9 cellular contexts compared by ENCODE assay signal in genomic region chr2:28355521-28356094, GRCh38. TPM values are rescaled to one million over a fixed set of nuclear protein-coding genes. Genes with fewer than 3 reads are reported as not detected.
DNase-seq lines count a peak whose midpoint lies in the region; ATAC-seq, FAIRE-seq and TF ChIP-seq lines count a peak whose summit lies in the region.
"Had no signal": no experiment of that assay in that cellular context is flagged by ENCODE, and none has a peak within 500 bp of the region (broad histone marks: within the 10 kb centered on the region; RNA-seq: fewer than 3 reads in every experiment).

No MANE protein-coding gene starts in this region.

- intact Hi-C loops in endothelial cell of umbilical vein (cut with micrococcal nuclease): loop anchor here (1.0 kb wide), 2 partner anchors 35 to 79 kb away; no protein-coding TSS in a partner anchor

- peak overlapping the region; percentile 80 for H3K27ac ChIP-seq in endothelial cell of umbilical vein (ENCODE audit: insufficient read depth, low read depth, low read length)

- no peaks in the 10 kb centered on the region for H3K9me1 ChIP-seq in endothelial cell of umbilical vein (replicated peaks; ENCODE audit: control insufficient read depth, extremely low read depth, insufficient read depth, low read length)

- peak overlapping the region; percentile 44 for H3K9ac ChIP-seq in endothelial cell of umbilical vein (replicated peaks; ENCODE audit: extremely low read depth, insufficient read depth, low read length)

- peaks cover 32% of the 10 kb centered on the region for H3K4me1 ChIP-seq in endothelial cell of umbilical vein (ENCODE audit: control insufficient read depth, extremely low read depth, insufficient read depth, low read length)

- FAIRE-seq in endothelial cell of umbilical vein (lab: Jason Lieb, UNC): peak; percentile 96

- H4K20me1 ChIP-seq in endothelial cell of umbilical vein (replicated peaks; ENCODE audit: control insufficient read depth, extremely low read depth, insufficient read depth, low read length): no peaks in the 10 kb centered on the region
- H4K20me1 ChIP-seq: BLaER1 treated with 17β-estradiol and CSF1 and Interleukin-3, amounts not matched to agents 10 nM and 100 nM had no signal

- no peaks in the 10 kb centered on the region for H3K36me3 ChIP-seq in endothelial cell of umbilical vein (ENCODE audit: control insufficient read depth in 2 of 2, extremely low read depth in 1 of 2, insufficient read depth in 2 of 2, low read length in 2 of 2)
- H3K36me3 ChIP-seq: BLaER1 treated with 17β-estradiol and CSF1 and Interleukin-3, amounts not matched to agents 10 nM and 100 nM had no signal

- CTCF ChIA-PET in endothelial cell of umbilical vein (lab: Charles Lee): interaction anchor here (0.7 to 2.6 kb wide), 6 partner anchors 9 to 632 kb away, joined by 3 to 10 read pairs (median 5); no protein-coding TSS in a partner anchor

- POLR2A ChIA-PET in endothelial cell of umbilical vein (lab: Charles Lee): interaction anchor here (1.0 to 1.1 kb wide), 3 partner anchors 8 to 37 kb away, joined by 3 to 4 read pairs (median 3); partner anchors contain the start of gene FOSL2

- dilution Hi-C loops in endothelial cell of umbilical vein (cut with MboI; ENCODE audit: extremely low pct_ligation_motif_present, low sequenced_read_pairs): no loop called here

- peaks cover 38% of the 10 kb centered on the region for H3K4me1 Mint-ChIP-seq in activated naive CD8-positive, alpha-beta T cell treated with anti-CD3 and anti-CD28 coated beads for 36 hours
- peaks cover 64% of the 10 kb centered on the region for H3K4me1 Mint-ChIP-seq in activated naive CD8-positive, alpha-beta T cell treated with anti-CD3 and anti-CD28 coated beads, Interleukin-2, amount 50 U/mL, for 24 hours

- peak overlapping the region; percentile 57 for H2AFZ ChIP-seq in endothelial cell of umbilical vein (ENCODE audit: low read depth, low read length)

- TF ChIP-seq POLR2A in endothelial cell of umbilical vein (IDR thresholded peaks at IDR 0.05; ENCODE audit: low read depth, low read length): peak; percentile 66

- H3K79me2 ChIP-seq in endothelial cell of umbilical vein (ENCODE audit: control insufficient read depth, insufficient read depth, low read length): no peaks in the 10 kb centered on the region

- H3K4me3 Mint-ChIP-seq in activated naive CD8-positive, alpha-beta T cell treated with anti-CD3 and anti-CD28 coated beads for 36 hours: no peak overlapping the region
- H3K4me3 Mint-ChIP-seq in activated naive CD8-positive, alpha-beta T cell treated with anti-CD3 and anti-CD28 coated beads, Interleukin-2, amount 50 U/mL, for 24 hours: no peak overlapping the region

- BruUV-seq in endothelial cell of umbilical vein (replicated peaks; lab: Mats Ljungman, UMichigan): no TSS peak

- H3K4me3 ChIP-seq in endothelial cell of umbilical vein (replicated peaks in 1 of 3; ENCODE audit: insufficient read depth in 1 of 3, low read depth in 1 of 3, low read length in 3 of 3): no peak overlapping the region
- H3K4me3 ChIP-seq: BLaER1 treated with 17β-estradiol and CSF1 and Interleukin-3, amounts not matched to agents 10 nM and 100 nM had no signal

- ATAC-seq in activated naive CD8-positive, alpha-beta T cell treated with anti-CD3 and anti-CD28 coated beads, Interleukin-2, amount 50 U/mL, for 24 hours: no peak
- no peak for ATAC-seq in HG03039 (IDR thresholded peaks at IDR 0.05; ENCODE audit: unreplicated experiment)

- H3K27me3 Mint-ChIP-seq in activated naive CD8-positive, alpha-beta T cell treated with anti-CD3 and anti-CD28 coated beads for 36 hours: no peaks in the 10 kb centered on the region
- H3K27me3 Mint-ChIP-seq in activated naive CD8-positive, alpha-beta T cell treated with anti-CD3 and anti-CD28 coated beads, Interleukin-2, amount 50 U/mL, for 24 hours: peaks cover 2% of the 10 kb centered on the region

- H3K27me3 ChIP-seq in endothelial cell of umbilical vein (ENCODE audit: control insufficient read depth in 2 of 2, insufficient read depth in 2 of 2, low read length in 2 of 2): no peaks in the 10 kb centered on the region
- H3K27me3 ChIP-seq: BLaER1 treated with 17β-estradiol and CSF1 and Interleukin-3, amounts not matched to agents 10 nM and 100 nM had no signal

- H3K9me3 ChIP-seq in endothelial cell of umbilical vein (replicated peaks; ENCODE audit: control insufficient read depth, insufficient read depth, low read length): no peaks in the 10 kb centered on the region
- H3K9me3 ChIP-seq: BLaER1 treated with 17β-estradiol and CSF1 and Interleukin-3, amounts not matched to agents 10 nM and 100 nM had no signal

- H3K9me3 Mint-ChIP-seq in activated naive CD8-positive, alpha-beta T cell treated with anti-CD3 and anti-CD28 coated beads for 36 hours: no peaks in the 10 kb centered on the region
- no peaks in the 10 kb centered on the region for H3K9me3 Mint-ChIP-seq in activated naive CD8-positive, alpha-beta T cell treated with anti-CD3 and anti-CD28 coated beads, Interleukin-2, amount 50 U/mL, for 24 hours

- peak overlapping the region; percentile 34 for H3K27ac Mint-ChIP-seq in activated naive CD8-positive, alpha-beta T cell treated with anti-CD3 and anti-CD28 coated beads for 36 hours
- H3K27ac Mint-ChIP-seq in activated naive CD8-positive, alpha-beta T cell treated with anti-CD3 and anti-CD28 coated beads, Interleukin-2, amount 50 U/mL, for 24 hours: no peak overlapping the region

- DNase-seq in activated naive CD8-positive, alpha-beta T cell treated with anti-CD3 and anti-CD28 coated beads for 36 hours: no peak
- no peak for DNase-seq in activated naive CD8-positive, alpha-beta T cell treated with anti-CD3 and anti-CD28 coated beads, Interleukin-2, amount 50 U/mL, for 24 hours
- DNase-seq in endothelial cell of umbilical vein (ENCODE audit: low read depth, low spot score): peak; percentile 96
- DNase-seq in myocyte (ENCODE audit: low read depth): peak; percentile 95
- DNase-seq in 8988T: no peak
- DNase-seq in cerebellum (ENCODE audit: low spot score): no peak
- DNase-seq in LoVo (ENCODE audit: low spot score): no peak

- H3K4me2 ChIP-seq in endothelial cell of umbilical vein (ENCODE audit: insufficient read depth, low read length): no peak overlapping the region

- TF ChIP-seq CTCF in endothelial cell of umbilical vein (IDR thresholded peaks at IDR 0.05; ENCODE audit: extremely low read depth in 1 of 2, insufficient read depth in 1 of 2, low read depth in 1 of 2, low read length in 2 of 2): no peak

- H3K36me3 Mint-ChIP-seq in activated naive CD8-positive, alpha-beta T cell treated with anti-CD3 and anti-CD28 coated beads for 36 hours: peaks cover 2% of the 10 kb centered on the region
- H3K36me3 Mint-ChIP-seq in activated naive CD8-positive, alpha-beta T cell treated with anti-CD3 and anti-CD28 coated beads, Interleukin-2, amount 50 U/mL, for 24 hours (ENCODE audit: low read depth): peaks cover 5% of the 10 kb centered on the region

TF ChIP-seq in endothelial cell of umbilical vein, 7 proteins besides CTCF, POLR2A, EP300 and RAD21:
- TF ChIP-seq JUN (IDR thresholded peaks at IDR 0.05; ENCODE audit: borderline replicate concordance, insufficient read depth, insufficient read length, low read depth) (no peak), FOS (IDR thresholded peaks at IDR 0.05; ENCODE audit: borderline replicate concordance, insufficient read depth, low read length) (no peak), GATA2 (IDR thresholded peaks at IDR 0.05; ENCODE audit: insufficient read depth, insufficient read length, low read depth, low read length) (peak; percentile 90), POLR2AphosphoS5 (IDR thresholded peaks at IDR 0.05; ENCODE audit: insufficient read depth, low read depth, low read length) (peak; percentile 83), EZH2 (IDR thresholded peaks at IDR 0.05; ENCODE audit: borderline replicate concordance, low read depth, low read length, severe bottlenecking) (no peak), MYC (IDR thresholded peaks at IDR 0.05; ENCODE audit: low read depth, low read length) (no peak)
- TF ChIP-seq, protein P1, sequence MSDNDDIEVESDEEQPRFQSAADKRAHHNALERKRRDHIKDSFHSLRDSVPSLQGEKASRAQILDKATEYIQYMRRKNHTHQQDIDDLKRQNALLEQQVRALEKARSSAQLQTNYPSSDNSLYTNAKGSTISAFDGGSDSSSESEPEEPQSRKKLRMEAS (IDR thresholded peaks at IDR 0.05; ENCODE audit: insufficient read depth, insufficient read length): no peak

RNA-seq across cellular contexts. Expression of gene FOSL2, which starts 37.0 kb away (rescaled TPM):
- 10 to 100 TPM; 32.5 to 39.4 TPM for total RNA-seq in activated naive CD8-positive, alpha-beta T cell treated with anti-CD3 and anti-CD28 coated beads for 36 hours
- total RNA-seq in endothelial cell of umbilical vein: 83.7 and 85.3 TPM in 2 replicates
- 43.9 and 45.2 TPM in 2 replicates for polyA plus RNA-seq in endothelial cell of umbilical vein
- 36.0 and 46.5 TPM in 2 replicates for polyA plus RNA-seq in endothelial cell of umbilical vein (2011; cell fraction: cytosol; rRNA removed)
- polyA plus RNA-seq in endothelial cell of umbilical vein (2011; cell fraction: nucleus; rRNA removed): 94.5 and 112 TPM in 2 replicates
- 45.7 and 56.4 TPM in 2 replicates for polyA plus RNA-seq in endothelial cell of umbilical vein (2012)
- polyA minus RNA-seq in endothelial cell of umbilical vein: 94.9 and 98.0 TPM in 2 replicates
- 59.2 TPM for polyA minus RNA-seq in endothelial cell of umbilical vein (2011; cell fraction: cytosol; rRNA and poly(A)+ RNA removed)
- 84.0 and 105 TPM in 2 replicates for polyA minus RNA-seq in endothelial cell of umbilical vein (2011; cell fraction: nucleus; rRNA and poly(A)+ RNA removed)
- 106 and 124 TPM in 2 replicates for total RNA-seq in myocyte
- polyA plus RNA-seq in myocyte (2012): 58.3 TPM
- 5.8 TPM for total RNA-seq in cerebellum

Comparison
In these comparisons a context has a peak if more than half of its experiments do, and no peak if none do; other contexts are left out.
1. DNase-seq: peak in endothelial cell of umbilical vein (single experiment) and myocyte (single experiment); none in activated naive CD8-positive, alpha-beta T cell treated with anti-CD3 and anti-CD28 coated beads for 36 hours (single experiment), activated naive CD8-positive, alpha-beta T cell treated with anti-CD3 and anti-CD28 coated beads, Interleukin-2, amount 50 U/mL, for 24 hours (single experiment), 8988T (single experiment), cerebellum (single experiment) and LoVo (single experiment).